12 cellular contexts compared by ENCODE assay signal in genomic region chr3:165837801-165838200, GRCh38. TPM values are rescaled to one million over a fixed set of nuclear protein-coding genes. Genes with fewer than 3 reads are reported as not detected.
"Had no signal": no experiment of that assay in that cellular context is flagged by ENCODE, and none has a peak within 500 bp of the region (broad histone marks: within the 10 kb centered on the region; RNA-seq: fewer than 3 reads in every experiment).

No MANE protein-coding gene starts in this region.

- ATAC-seq: activated naive CD4-positive, alpha-beta T cell treated with anti-CD3 and anti-CD28 coated beads, Interleukin-2, amount 50 U/mL, for 72 hours; effector memory CD8-positive, alpha-beta T cell; stimulated activated memory B cell treated with anti-CD40 and anti-IgM and Interleukin-4, amounts not matched to agents 10 μg/mL and 1 μg/mL and 100 μg/mL, for 72 hours had no signal

- H3K27me3 ChIP-seq: neutrophil, spleen, testis had no signal

- H3K4me1 ChIP-seq: spleen, testis had no signal

- H3K9me3 ChIP-seq: neutrophil, spleen, testis had no signal

- H3K27ac ChIP-seq: neutrophil, testis had no signal

- H3K36me3 ChIP-seq: neutrophil, spleen had no signal

- DNase-seq: activated CD4-positive, alpha-beta T cell treated with anti-CD3 and anti-CD28 coated beads, Interleukin-2, amount 50 U/mL, for 4 hours; activated gamma-delta T cell treated with Interleukin-2 at 50 U/mL for 16 hours; effector memory CD8-positive, alpha-beta T cell; mammary epithelial cell; spleen; stimulated activated CD4-positive, alpha-beta T cell treated with anti-CD3 and anti-CD28 coated beads, Interleukin-4, amount 100 ng/mL, for 4 hours had no signal

RNA-seq across cellular contexts. Expression of gene BCHE, which starts 0.6 kb away (rescaled TPM):
- total RNA-seq: activated CD8-positive, alpha-beta memory T cell treated with anti-CD3 and anti-CD28 coated beads for 36 hours; activated naive CD4-positive, alpha-beta T cell treated with anti-CD3 and anti-CD28 coated beads, Interleukin-2, amount 50 U/mL, for 72 hours; mammary epithelial cell; T-helper 2 cell treated with Interferon-gamma antibody and Interleukin-4, amounts not matched to agents 100 ng/mL and 5 ng/mL, for 36 hours had no signal
